Comparison of ENCODE assay signal across 8 cellular contexts in the genomic region with DNA sequence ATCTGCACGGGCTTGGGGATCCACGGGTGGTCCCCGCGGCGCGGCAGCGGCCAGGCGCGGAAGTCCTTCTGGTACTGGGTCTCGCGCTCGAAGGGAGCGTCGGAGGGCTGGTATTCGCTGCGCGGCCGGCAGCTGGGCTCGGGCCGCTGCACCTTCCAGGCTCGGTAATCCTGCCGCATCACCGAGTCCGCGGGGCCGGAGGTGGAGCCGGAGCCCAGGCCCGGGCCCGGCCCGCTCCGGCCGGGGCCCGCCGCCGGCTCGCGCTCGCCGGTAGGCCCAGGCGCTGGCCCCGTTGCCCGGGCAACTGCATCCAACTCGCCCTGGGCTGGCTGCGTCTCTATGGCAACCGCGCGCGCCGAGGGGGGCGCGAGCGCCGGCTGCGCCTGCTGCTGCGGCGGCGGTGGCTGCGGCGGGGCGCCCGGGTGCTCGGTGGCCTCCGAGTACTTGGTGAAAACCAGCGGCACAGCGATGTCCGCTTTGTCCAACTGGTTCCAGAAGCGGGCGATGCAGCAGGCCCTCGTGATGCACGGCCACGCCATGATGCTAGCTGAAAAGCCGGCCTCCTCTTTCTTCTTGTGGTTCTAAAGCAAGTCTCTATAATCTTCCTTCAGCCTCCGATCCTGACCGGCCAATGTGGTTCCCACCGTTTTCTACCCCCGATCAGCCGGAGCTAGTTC. TPM values are rescaled to one million over a fixed set of nuclear protein-coding genes. Genes with fewer than 3 reads are reported as not detected.
DNase-seq lines count a peak whose midpoint lies in the region; ATAC-seq and TF ChIP-seq lines count a peak whose summit lies in the region.

No MANE protein-coding gene starts in this region.

- POLR2A ChIA-PET in RWPE1 (lab: Yijun Ruan, JAX; ENCODE audit: low non-redundant PET) = no interaction called here

- H3K36me3 ChIP-seq in colonic mucosa = no peaks in the 10 kb centered on the region

- H3K4me1 Mint-ChIP-seq in CD14-positive monocyte (peaks cover 14% of the 10 kb centered on the region), H9 (peaks cover 34 to 44% of the 10 kb centered on the region in 2 experiments)

- H3K27ac ChIP-seq in H9 (ENCODE audit: insufficient read length, low read depth, low read length) (no peak overlapping the region), RWPE1 (no peak overlapping the region), colonic mucosa (no peak overlapping the region)

- H2AFZ ChIP-seq in H9 (ENCODE audit: low read length) = no peak overlapping the region

- H3K4me1 ChIP-seq in H9 (ENCODE audit: insufficient read depth, low read length) = peaks cover 4% of the 10 kb centered on the region; the same call in 1 of the 2 replicates
- H3K4me1 ChIP-seq in colonic mucosa = peaks cover 4% of the 10 kb centered on the region

- WGBS in H9 (ENCODE audit: extremely low coverage, insufficient read length, low lambda C conversion rate) = no CpG with 5 or more reads among the region's 77 CpGs

- intact Hi-C loops in CD14-positive monocyte (cut with micrococcal nuclease) (no loop called here), colonic mucosa (cut with DNase I) (no loop called here), left colon (cut with DNase I, micrococcal nuclease) (no loop called here)

- H3K4me3 Mint-ChIP-seq in CD14-positive monocyte (peak overlapping the region; percentile 73 to 91), H9 (peak overlapping the region; percentile 56 to 90)

- no peak overlapping the region for H3K56ac ChIP-seq in H9 (ENCODE audit: insufficient read length, low read depth, low read length)

- TF ChIP-seq CTCF in CD14-positive monocyte (IDR thresholded peaks at IDR 0.05) (no peak), H9 (conservative IDR thresholded peaks at IDR 0.05) (no peak), RWPE1 (conservative IDR thresholded peaks at IDR 0.05; ENCODE audit: low read depth) (no peak), colonic mucosa (IDR thresholded peaks at IDR 0.05) (no peak)

- H3K27ac Mint-ChIP-seq in CD14-positive monocyte (peak overlapping the region in 1 of 7 donors; percentile 59), H9 (peak overlapping the region in 1 of 3 experiments; percentile 84; a peak in 1 of 7 replicates)

- no peak overlapping the region for H3K9ac ChIP-seq in H9 (ENCODE audit: extremely low read depth, insufficient read length, low read length)
- peak overlapping the region; percentile 26 to 41 for H3K9ac ChIP-seq in colonic mucosa (ENCODE audit: low read depth in 2 of 2, low read length in 2 of 2)

- no peak overlapping the region for H3K18ac ChIP-seq in H9 (ENCODE audit: insufficient read length, low read depth, low read length)

- H3K27me3 ChIP-seq in H9 (ENCODE audit: insufficient read depth, low read length) = peaks cover 59% of the 10 kb centered on the region
- H3K27me3 ChIP-seq in colonic mucosa = peaks cover 36% of the 10 kb centered on the region

- no peak overlapping the region for H2AK5ac ChIP-seq in H9 (ENCODE audit: insufficient read length, low read length)

- no peak overlapping the region for H4K5ac ChIP-seq in H9 (ENCODE audit: insufficient read length, low read depth, low read length)

- peak overlapping the region; percentile 37 for H3K4me3 ChIP-seq in colonic mucosa

- H3K79me1 ChIP-seq in H9 (ENCODE audit: insufficient read depth, low read depth, low read length, poor library complexity, severe bottlenecking) = no peaks in the 10 kb centered on the region

- H3K14ac ChIP-seq in H9 (ENCODE audit: insufficient read depth, low read length) = no peak overlapping the region

- no peak overlapping the region for H3T11ph ChIP-seq in H9 (ENCODE audit: low read length)

- no peak overlapping the region for H2BK20ac ChIP-seq in H9 (ENCODE audit: low read depth, low read length, poor library complexity, severe bottlenecking)

- no peak overlapping the region for H2BK120ac ChIP-seq in H9 (ENCODE audit: low read depth, low read length, poor library complexity, severe bottlenecking)

- ATAC-seq in left colon (peak; percentile 24), HG03378 (IDR thresholded peaks at IDR 0.05; ENCODE audit: unreplicated experiment) (no peak)

- H3K36me3 Mint-ChIP-seq in CD14-positive monocyte (peaks cover 0 to 7% of the 10 kb centered on the region in 2 donors), H9 (ENCODE audit: insufficient read depth in 1 of 3, low read depth in 3 of 3) (no peaks in the 10 kb centered on the region; a peak in 2 of 7 replicates)

- H2BK15ac ChIP-seq in H9 (ENCODE audit: low read depth, low read length) = no peak overlapping the region; the same call in 1 of the 2 replicates

- no peak for DNase-seq in CD14-positive monocyte (ENCODE audit: low spot score)
- DNase-seq in H9 = peak; percentile 73
- peak; percentile 12 for DNase-seq in RWPE1 (ENCODE audit: low spot score)
- peak; percentile 22 for DNase-seq in colonic mucosa
- peak; percentile 29 to 31 for DNase-seq in left colon
- peak; percentile 51 for DNase-seq in stimulated activated CD8-positive, alpha-beta memory T cell treated with anti-CD3 and anti-CD28 coated beads, Interleukin-4, amount 100 ng/mL, for 48 hours
- no peak for DNase-seq in NOMO-1 (lab: John Stamatoyannopoulos, UW; ENCODE audit: unreplicated experiment in 2 of 2)

- no peak overlapping the region for H4K91ac ChIP-seq in H9 (ENCODE audit: insufficient read length, low read depth, low read length)

- H3K4me2 ChIP-seq in H9 (ENCODE audit: insufficient read depth, insufficient read length, low read length) = peak overlapping the region; percentile 43

- no peak overlapping the region for H3K4ac ChIP-seq in H9 (ENCODE audit: low read depth, low read length)

- H3K23ac ChIP-seq in H9 (ENCODE audit: insufficient read length, low read depth, low read length) = no peak overlapping the region

- H2BK12ac ChIP-seq in H9 (ENCODE audit: insufficient read length, low read depth, low read length) = no peak overlapping the region

- CTCF ChIA-PET in RWPE1 (lab: Yijun Ruan, JAX) = interaction anchor here (0.6 to 1.1 kb wide), 2 partner anchors 90 to 121 kb away, joined by 3 read pairs; no protein-coding TSS in a partner anchor

- peaks cover 75 to 89% (median 78%) of the 10 kb centered on the region in 3 donors for H3K27me3 Mint-ChIP-seq in CD14-positive monocyte (ENCODE audit: low read depth in 3 of 3)
- H3K27me3 Mint-ChIP-seq in H9 (ENCODE audit: low read depth) = peaks cover 85% of the 10 kb centered on the region

- no peak overlapping the region for H2BK5ac ChIP-seq in H9 (ENCODE audit: insufficient read length, low read length)

- H3K9me3 Mint-ChIP-seq in CD14-positive monocyte (peaks cover 4 to 30% (median 15%) of the 10 kb centered on the region in 7 donors), H9 (peaks cover 0 to 6% of the 10 kb centered on the region in 2 experiments; a peak in 2 of 5 replicates)

- no peaks in the 10 kb centered on the region for H3K79me2 ChIP-seq in H9 (ENCODE audit: insufficient read depth, low read length)

- H4K8ac ChIP-seq in H9 (replicated peaks; ENCODE audit: insufficient read length, low read depth, low read length) = no peak overlapping the region

- peaks cover 11% of the 10 kb centered on the region for H3K23me2 ChIP-seq in H9 (ENCODE audit: insufficient read length, low read depth, low read length, poor library complexity, severe bottlenecking)

- H3K9me3 ChIP-seq in H9 (ENCODE audit: control insufficient read depth, low read depth, low read length) (no peaks in the 10 kb centered on the region), colonic mucosa (no peaks in the 10 kb centered on the region)

- H4K20me1 ChIP-seq in H9 (ENCODE audit: control insufficient read depth, insufficient read depth, insufficient read length) = no peaks in the 10 kb centered on the region

RNA-seq across cellular contexts. Expression of a gene that starts 0.9 kb away (rescaled TPM):
- polyA plus RNA-seq in CD14-positive monocyte = not detected
- 0.48 and 0.77 TPM in 2 replicates for total RNA-seq in H9 (2021)
- total RNA-seq in colonic mucosa = 1 to 10 TPM in 1 of 2 donors, under 1 TPM in 1; 0.79 to 2.6 TPM
- total RNA-seq in left colon = 1 to 10 TPM in 1 of 2 donors, under 1 TPM in 1; 0.58 to 1.7 TPM

RNA-seq across cellular contexts. Expression of a gene that starts 49.7 kb away (rescaled TPM):
- not detected for polyA plus RNA-seq in CD14-positive monocyte
- not detected in 2 replicates for total RNA-seq in H9 (2021)
- 100 to 1,000 TPM; 168 to 211 TPM for total RNA-seq in colonic mucosa
- 100 to 1,000 TPM; 169 to 204 TPM for total RNA-seq in left colon

Comparison
In these comparisons a context has a peak if more than half of its experiments do, and no peak if none do; other contexts are left out.
1. DNase-seq: peak in H9 (single experiment), RWPE1 (single experiment), colonic mucosa (single experiment), left colon (2 of 2) and stimulated activated CD8-positive, alpha-beta memory T cell treated with anti-CD3 and anti-CD28 coated beads, Interleukin-4, amount 100 ng/mL, for 48 hours (single experiment); none in CD14-positive monocyte (single experiment) and NOMO-1 (0 of 2).
2. RNA of a gene that starts 49.7 kb away (total RNA-seq): 168 to 211 TPM in colonic mucosa and 169 to 204 TPM in left colon; not detected in H9; every median in the first group is over 100 times any median in the second.